9 cellular contexts compared by ENCODE assay signal in genomic region chr9:130426883-130427282, GRCh38. TPM values are rescaled to one million over a fixed set of nuclear protein-coding genes. Genes with fewer than 3 reads are reported as not detected.
DNase-seq lines count a peak whose midpoint lies in the region; ATAC-seq and TF ChIP-seq lines count a peak whose summit lies in the region.
"Had no signal": no experiment of that assay in that cellular context is flagged by ENCODE, and none has a peak within 500 bp of the region (broad histone marks: within the 10 kb centered on the region; RNA-seq: fewer than 3 reads in every experiment).

No MANE protein-coding gene starts in this region.

- CTCF ChIA-PET in activated CD4-positive, alpha-beta memory T cell treated with anti-CD3 and anti-CD28 coated beads, Interleukin-2, amount 10 ng/mL, durations not matched to agents 7 days and 5 days (lab: Charles Lee) = no interaction called here

- peak; percentile 80 for ATAC-seq in SK-N-SH treated with all-trans-retinoic acid at 6 μM for 48 hours

- no peaks in the 10 kb centered on the region for H3K27me3 Mint-ChIP-seq in activated CD4-positive, alpha-beta memory T cell treated with anti-CD3 and anti-CD28 coated beads, Interleukin-2, amount 10 ng/mL, durations not matched to agents 7 days and 5 days

- intact Hi-C loops in tibial artery (cut with DNase I; ENCODE audit: low total_unique reads) = no loop called here

- H3K4me3 Mint-ChIP-seq in activated CD4-positive, alpha-beta memory T cell treated with anti-CD3 and anti-CD28 coated beads, Interleukin-2, amount 10 ng/mL, durations not matched to agents 7 days and 5 days = no peak overlapping the region
- H3K4me3 Mint-ChIP-seq: activated naive CD4-positive, alpha-beta T cell treated with anti-CD3 and anti-CD28 coated beads, Interleukin-2, amount 10 ng/mL, durations not matched to agents 7 days and 5 days had no signal

- H3K4me3 ChIP-seq in tibial artery = no peak overlapping the region

- no peak for TF ChIP-seq CTCF in tibial artery (IDR thresholded peaks at IDR 0.05)

- POLR2A ChIA-PET in activated CD4-positive, alpha-beta memory T cell treated with anti-CD3 and anti-CD28 coated beads, Interleukin-2, amount 10 ng/mL, durations not matched to agents 7 days and 5 days (lab: Charles Lee) = no interaction called here

- H3K4me1 ChIP-seq in tibial artery = peaks cover 0 to 9% (median 2%) of the 10 kb centered on the region in 4 donors

- peaks cover 0 to 53% of the 10 kb centered on the region in 2 donors for H3K27me3 ChIP-seq in tibial artery

- DNase-seq in NCI-H2196 (lab: John Stamatoyannopoulos, UW; ENCODE audit: unreplicated experiment) (peak; percentile 5), NCI-H2196 treated with DMSO at 0.1 percent for 48 hours (lab: John Stamatoyannopoulos, UW; ENCODE audit: unreplicated experiment) (no peak), glomerular endothelial cell (ENCODE audit: extremely low read depth, low read depth, low spot score) (peak; percentile 33), tibial artery (peak; percentile 50 to 83), NCI-H2171 (lab: John Stamatoyannopoulos, UW) (no peak), GOT3 (lab: John Stamatoyannopoulos, UW) (no peak)
- no peak for DNase-seq in activated CD4-positive, alpha-beta memory T cell treated with anti-CD3 and anti-CD28 coated beads, Interleukin-2, amount 10 ng/mL, durations not matched to agents 7 days and 5 days
- DNase-seq: activated naive CD4-positive, alpha-beta T cell treated with anti-CD3 and anti-CD28 coated beads, Interleukin-2, amount 10 ng/mL, durations not matched to agents 7 days and 5 days had no signal

- H3K27ac ChIP-seq in tibial artery = no peak overlapping the region

- no peak overlapping the region for H3K27ac Mint-ChIP-seq in activated CD4-positive, alpha-beta memory T cell treated with anti-CD3 and anti-CD28 coated beads, Interleukin-2, amount 10 ng/mL, durations not matched to agents 7 days and 5 days
- H3K27ac Mint-ChIP-seq: activated naive CD4-positive, alpha-beta T cell treated with anti-CD3 and anti-CD28 coated beads, Interleukin-2, amount 10 ng/mL, durations not matched to agents 7 days and 5 days had no signal

- H3K4me1 Mint-ChIP-seq in activated CD4-positive, alpha-beta memory T cell treated with anti-CD3 and anti-CD28 coated beads, Interleukin-2, amount 10 ng/mL, durations not matched to agents 7 days and 5 days = no peaks in the 10 kb centered on the region
- H3K4me1 Mint-ChIP-seq: activated naive CD4-positive, alpha-beta T cell treated with anti-CD3 and anti-CD28 coated beads, Interleukin-2, amount 10 ng/mL, durations not matched to agents 7 days and 5 days had no signal

- H3K9me3 Mint-ChIP-seq in activated CD4-positive, alpha-beta memory T cell treated with anti-CD3 and anti-CD28 coated beads, Interleukin-2, amount 10 ng/mL, durations not matched to agents 7 days and 5 days = no peaks in the 10 kb centered on the region
- H3K9me3 Mint-ChIP-seq: activated naive CD4-positive, alpha-beta T cell treated with anti-CD3 and anti-CD28 coated beads, Interleukin-2, amount 10 ng/mL, durations not matched to agents 7 days and 5 days had no signal

- no peaks in the 10 kb centered on the region for H3K36me3 Mint-ChIP-seq in activated CD4-positive, alpha-beta memory T cell treated with anti-CD3 and anti-CD28 coated beads, Interleukin-2, amount 10 ng/mL, durations not matched to agents 7 days and 5 days (ENCODE audit: low read depth)
- H3K36me3 Mint-ChIP-seq: activated naive CD4-positive, alpha-beta T cell treated with anti-CD3 and anti-CD28 coated beads, Interleukin-2, amount 10 ng/mL, durations not matched to agents 7 days and 5 days had no signal

- H3K9me3 ChIP-seq in tibial artery = no peaks in the 10 kb centered on the region

- no peaks in the 10 kb centered on the region for H3K36me3 ChIP-seq in tibial artery

TF ChIP-seq in SK-N-SH treated with all-trans-retinoic acid at 6 μM for 48 hours, 23 proteins besides CTCF, POLR2A, EP300 and RAD21:
- no peak for TF ChIP-seq ESRRG (CRISPR knock-in tag; IDR thresholded peaks at IDR 0.05)
TF ChIP-seq in SK-N-SH treated with all-trans-retinoic acid at 6 μM for 48 hours: peak in this region for 0.

RNA-seq across cellular contexts. Expression of gene ASS1, which starts 17.9 kb away (rescaled TPM):
- total RNA-seq in glomerular endothelial cell = 1.3 and 6.2 TPM in 2 replicates
- 10 to 100 TPM in 1 of 2 experiments, 1 to 10 TPM in 1; 8.6 to 10.1 TPM for total RNA-seq in activated CD4-positive, alpha-beta memory T cell treated with anti-CD3 and anti-CD28 coated beads, Interleukin-2, amount 10 ng/mL, durations not matched to agents 7 days and 5 days

Comparison
In these comparisons a context has a peak if more than half of its experiments do, and no peak if none do; other contexts are left out.
1. DNase-seq: peak in NCI-H2196 (single experiment), glomerular endothelial cell (single experiment) and tibial artery (2 of 2); none in NCI-H2196 treated with DMSO at 0.1 percent for 48 hours (single experiment), activated CD4-positive, alpha-beta memory T cell treated with anti-CD3 and anti-CD28 coated beads, Interleukin-2, amount 10 ng/mL, durations not matched to agents 7 days and 5 days (single experiment), NCI-H2171 (single experiment) and GOT3 (single experiment).